In the genomic region with DNA sequence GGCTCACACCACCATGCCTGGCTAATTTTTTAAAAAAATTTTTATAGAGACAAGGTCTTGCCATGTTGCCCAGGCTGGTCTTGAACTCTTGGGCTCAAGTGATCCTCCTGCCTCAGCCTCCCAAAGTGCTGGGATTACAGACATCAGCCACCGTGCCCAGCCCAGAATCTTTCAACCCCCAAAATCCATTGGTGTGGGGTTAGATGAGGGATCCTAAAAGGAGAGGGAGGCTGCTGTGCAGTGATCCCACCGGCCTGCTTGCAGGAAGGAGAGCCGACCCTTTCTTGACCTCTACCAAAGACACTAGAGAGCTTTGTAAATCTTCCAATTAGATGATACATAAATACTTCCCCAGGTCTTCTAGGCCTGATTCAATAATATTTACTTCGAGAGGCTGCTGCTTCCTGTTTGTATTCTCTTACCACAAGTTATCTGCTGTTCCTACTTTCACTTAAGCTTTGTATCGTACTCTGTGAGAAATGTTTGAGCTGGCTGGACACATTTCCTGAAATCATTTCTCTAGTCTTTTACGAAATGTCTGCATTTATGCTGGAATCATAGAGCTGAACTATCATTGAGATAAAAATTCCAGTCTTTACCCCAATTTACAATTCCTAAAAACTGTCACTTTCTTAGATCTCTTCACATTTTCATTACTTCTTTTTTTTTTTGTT, we compare ENCODE assay signal across 8 cellular contexts. TPM values are rescaled to one million over a fixed set of nuclear protein-coding genes. Genes with fewer than 3 reads are reported as not detected.
DNase-seq lines count a peak whose midpoint lies in the region; ATAC-seq and TF ChIP-seq lines count a peak whose summit lies in the region.

No MANE protein-coding gene starts in this region.

- TF ChIP-seq CTCF in AG10803 (conservative IDR thresholded peaks at IDR 0.05; ENCODE audit: low read length) (no peak), lung (IDR thresholded peaks at IDR 0.05; ENCODE audit: control extremely low read depth, extremely low read depth) (no peak)

- WGBS in lung, 2 donors: 16 to 27% methylated on average over 6 of the region's 6 CpGs

- DNase-seq in AG10803 (ENCODE audit: low read depth): peak; percentile 68
- DNase-seq in activated naive CD8-positive, alpha-beta T cell treated with anti-CD3 and anti-CD28 coated beads, Interleukin-2, amount 50 U/mL, for 24 hours: no peak
- no peak for DNase-seq in lung (ENCODE audit: low spot score)
- DNase-seq in H7: no peak
- DNase-seq in ureter (ENCODE audit: low spot score): no peak

- no peak overlapping the region for H3K4me3 ChIP-seq in AG10803 (ENCODE audit: low read length)
- no peak overlapping the region for H3K4me3 ChIP-seq in lung
- H3K4me3 ChIP-seq in H7 (ENCODE audit: insufficient read depth, low read depth, low read length): no peak overlapping the region

- peak overlapping the region; percentile 91 for H3K27ac Mint-ChIP-seq in activated naive CD8-positive, alpha-beta T cell treated with anti-CD3 and anti-CD28 coated beads, Interleukin-2, amount 50 U/mL, for 24 hours

- H3K36me3 Mint-ChIP-seq in activated naive CD8-positive, alpha-beta T cell treated with anti-CD3 and anti-CD28 coated beads, Interleukin-2, amount 50 U/mL, for 24 hours (ENCODE audit: low read depth): peaks cover 24% of the 10 kb centered on the region

- H3K27me3 ChIP-seq in lung (ENCODE audit: control insufficient read depth, insufficient read depth) (no peaks in the 10 kb centered on the region), H7 (ENCODE audit: control insufficient read depth, insufficient read depth, low read length) (peaks cover 11% of the 10 kb centered on the region; the same call in 1 of the 2 replicates)

- peak; percentile 54 for ATAC-seq in HG03280 (IDR thresholded peaks at IDR 0.05; ENCODE audit: unreplicated experiment)
- ATAC-seq in activated naive CD8-positive, alpha-beta T cell treated with anti-CD3 and anti-CD28 coated beads, Interleukin-2, amount 50 U/mL, for 24 hours: no peak
- ATAC-seq in lung (ENCODE audit: insufficient read depth, low FRiP score): no peak
- ATAC-seq in GM19328 (IDR thresholded peaks at IDR 0.05; ENCODE audit: unreplicated experiment): no peak
- ATAC-seq in HG02870 (IDR thresholded peaks at IDR 0.05; ENCODE audit: unreplicated experiment): no peak

- H3K4me3 Mint-ChIP-seq in activated naive CD8-positive, alpha-beta T cell treated with anti-CD3 and anti-CD28 coated beads, Interleukin-2, amount 50 U/mL, for 24 hours: peak overlapping the region; percentile 70

- H3K9me3 ChIP-seq in lung (ENCODE audit: control insufficient read depth in 2 of 2, insufficient read depth in 1 of 2, low read length in 1 of 2): no peaks in the 10 kb centered on the region

- H3K4me1 ChIP-seq in lung (ENCODE audit: control insufficient read depth in 2 of 2, insufficient read depth in 2 of 2, low read length in 2 of 2): peaks cover 0 to 4% of the 10 kb centered on the region in 2 donors

- no peaks in the 10 kb centered on the region for H3K36me3 ChIP-seq in lung (ENCODE audit: control insufficient read depth in 2 of 2, insufficient read depth in 2 of 2, low read length in 2 of 2)
- H3K36me3 ChIP-seq in H7 (replicated peaks; ENCODE audit: control insufficient read depth, insufficient read depth, low read length): no peaks in the 10 kb centered on the region

- no peaks in the 10 kb centered on the region for H3K27me3 Mint-ChIP-seq in activated naive CD8-positive, alpha-beta T cell treated with anti-CD3 and anti-CD28 coated beads, Interleukin-2, amount 50 U/mL, for 24 hours

- peaks cover 62% of the 10 kb centered on the region for H3K4me1 Mint-ChIP-seq in activated naive CD8-positive, alpha-beta T cell treated with anti-CD3 and anti-CD28 coated beads, Interleukin-2, amount 50 U/mL, for 24 hours

- H3K9me3 Mint-ChIP-seq in activated naive CD8-positive, alpha-beta T cell treated with anti-CD3 and anti-CD28 coated beads, Interleukin-2, amount 50 U/mL, for 24 hours: no peaks in the 10 kb centered on the region

- peak overlapping the region; percentile 7 to 86 for H3K27ac ChIP-seq in lung (ENCODE audit: low read depth in 1 of 2, low read length in 1 of 2)

RNA-seq across cellular contexts. Expression of gene IER3, which starts 49.3 kb away (rescaled TPM):
- total RNA-seq in lung (10 to 100 TPM; 16.7 to 37.4 TPM), ureter (23.8 TPM)
- 100 to 1,000 TPM in 1 of 2 donors, 10 to 100 TPM in 1; 97.9 to 302 TPM for polyA plus RNA-seq in lung
- total RNA-seq in H7 (2014; rRNA removed; shearing (Covaris generic)): 116 and 141 TPM in 2 replicates

RNA-seq across cellular contexts. Expression of gene FLOT1, which starts 51.2 kb away (rescaled TPM):
- total RNA-seq in lung (100 to 1,000 TPM in 1 of 2 donors, 10 to 100 TPM in 1; 88.0 to 171 TPM), ureter (133 TPM)
- polyA plus RNA-seq in lung: 100 to 1,000 TPM; 205 to 474 TPM
- 140 and 152 TPM in 2 replicates for total RNA-seq in H7 (2014; rRNA removed; shearing (Covaris generic))
